ENCODE assay signal across 22 cellular contexts in the genomic region with DNA sequence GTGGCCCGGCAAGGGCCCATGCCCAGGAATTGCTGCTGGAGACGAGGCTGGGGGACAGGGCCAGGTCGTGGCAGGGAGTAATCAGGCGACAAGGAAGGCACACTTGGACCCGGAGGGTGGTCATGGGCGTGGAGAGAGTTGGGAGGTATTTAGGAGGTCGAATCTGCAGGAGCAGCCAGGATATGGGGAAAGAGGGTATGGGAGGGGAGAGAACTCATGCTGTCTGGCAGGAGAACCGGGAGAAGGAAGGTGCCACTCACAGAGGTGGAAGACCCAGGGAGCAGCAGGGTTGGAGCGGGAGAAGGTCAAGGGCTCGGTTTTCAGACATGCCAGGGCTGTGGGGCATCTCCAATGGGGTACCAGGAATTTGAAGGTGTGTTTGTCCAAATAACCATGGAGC.
A peak's percentile ranks its signal among the peaks of the same experiment; 100 is the strongest.
DNase-seq lines count a peak whose midpoint lies in the region; ATAC-seq, FAIRE-seq and TF ChIP-seq lines count a peak whose summit lies in the region.
"Had no signal": no experiment of that assay in that cellular context is flagged by ENCODE, and none has a peak within 500 bp of the region (broad histone marks: within the 10 kb centered on the region; RNA-seq: fewer than 3 reads in every experiment).

No MANE protein-coding gene starts in this region.

- intact Hi-C loops in posterior vena cava (cut with DNase I): no loop called here

- DNase-seq in A549 (ENCODE audit: low read depth in 1 of 2, low spot score in 1 of 2) (no peak), H9 (no peak), SJSA1 (ENCODE audit: low read depth in 1 of 2, low spot score in 2 of 2) (no peak), neural progenitor cell (ENCODE audit: low spot score) (no peak), posterior vena cava (ENCODE audit: low spot score) (no peak), hepatic stellate cell (ENCODE audit: low spot score) (no peak), activated T-cell treated with anti-CD3 and anti-CD28 coated beads for 4 hours (no peak)
- DNase-seq: DMS79, GM23248, HCEC 1CT, Kasumi-1, NCI-H1048, NCI-H1417 treated with DMSO at 0.1 percent for 48 hours, NCI-H187, NCI-H446, NCI-H526, OCI-M1 had no signal

- no peak overlapping the region for H2BK120ac ChIP-seq in H9 (ENCODE audit: low read depth, low read length, poor library complexity, severe bottlenecking)

- H3K4me3 Mint-ChIP-seq in H9: no peak overlapping the region
- no peak overlapping the region for H3K4me3 Mint-ChIP-seq in neural progenitor cell
- H3K4me3 Mint-ChIP-seq: B cell had no signal

- H2AFZ ChIP-seq in H9 (ENCODE audit: low read length) (no peak overlapping the region), neural progenitor cell (replicated peaks) (no peak overlapping the region)
- H2AFZ ChIP-seq: GM23248 had no signal

- FAIRE-seq in A549 (lab: Jason Lieb, UNC): no peak
- FAIRE-seq: HTR-8/SVneo had no signal

- H3K79me2 ChIP-seq in H9 (ENCODE audit: insufficient read depth, low read length): no peaks in the 10 kb centered on the region
- no peaks in the 10 kb centered on the region for H3K79me2 ChIP-seq in neural progenitor cell (ENCODE audit: low read depth)

- no peak overlapping the region for H4K8ac ChIP-seq in H9 (replicated peaks; ENCODE audit: insufficient read length, low read depth, low read length)

- no peak overlapping the region for H4K91ac ChIP-seq in H9 (ENCODE audit: insufficient read length, low read depth, low read length)

- no peak overlapping the region for H2BK15ac ChIP-seq in H9 (ENCODE audit: low read depth, low read length)

- no peak overlapping the region for H2BK12ac ChIP-seq in H9 (ENCODE audit: insufficient read length, low read depth, low read length)

- H2BK5ac ChIP-seq in H9 (ENCODE audit: insufficient read length, low read length): no peak overlapping the region

- H3K4me3 ChIP-seq in A549 (no peak overlapping the region), SJSA1 (no peak overlapping the region), neural progenitor cell (no peak overlapping the region)
- H3K4me3 ChIP-seq: GM23248, MG63 had no signal

- H3K27me3 Mint-ChIP-seq in H9 (ENCODE audit: low read depth) (no peaks in the 10 kb centered on the region), neural progenitor cell (ENCODE audit: insufficient read depth, low read depth) (peaks cover 8% of the 10 kb centered on the region)
- H3K27me3 Mint-ChIP-seq: B cell had no signal

- H3K27ac ChIP-seq in A549: peak overlapping the region; percentile 24 to 59; a peak in 2 of 6 replicates
- H3K27ac ChIP-seq in H9 (ENCODE audit: insufficient read length, low read depth, low read length): no peak overlapping the region
- peak overlapping the region; percentile 26 for H3K27ac ChIP-seq in SJSA1
- no peak overlapping the region for H3K27ac ChIP-seq in neural progenitor cell
- H3K27ac ChIP-seq: GM23248 had no signal

- no peaks in the 10 kb centered on the region for H3K79me1 ChIP-seq in H9 (ENCODE audit: insufficient read depth, low read depth, low read length, poor library complexity, severe bottlenecking)

- H3K36me3 Mint-ChIP-seq in H9 (ENCODE audit: insufficient read depth in 1 of 3, low read depth in 3 of 3) (no peaks in the 10 kb centered on the region), neural progenitor cell (no peaks in the 10 kb centered on the region)

- H2AK5ac ChIP-seq in H9 (ENCODE audit: insufficient read length, low read length): no peak overlapping the region

- no peak overlapping the region for H2BK20ac ChIP-seq in H9 (ENCODE audit: low read depth, low read length, poor library complexity, severe bottlenecking)

- no peak overlapping the region for H3K56ac ChIP-seq in H9 (ENCODE audit: insufficient read length, low read depth, low read length)

- no peak for TF ChIP-seq RAD21 in A549 (conservative IDR thresholded peaks at IDR 0.05 in 1 of 2, IDR thresholded peaks at IDR 0.05 in 1 of 2)

- H3K27me3 ChIP-seq in H9 (ENCODE audit: insufficient read depth, low read length): no peaks in the 10 kb centered on the region
- H3K27me3 ChIP-seq in SJSA1 (replicated peaks): no peaks in the 10 kb centered on the region
- no peaks in the 10 kb centered on the region for H3K27me3 ChIP-seq in neural progenitor cell
- H3K27me3 ChIP-seq: MG63 had no signal

- no peak overlapping the region for H4K5ac ChIP-seq in H9 (ENCODE audit: insufficient read length, low read depth, low read length)

- peaks cover 8 to 9% of the 10 kb centered on the region in 2 experiments for H3K4me1 Mint-ChIP-seq in H9
- peaks cover 16% of the 10 kb centered on the region for H3K4me1 Mint-ChIP-seq in neural progenitor cell

- POLR2A ChIA-PET in A549 (lab: Yijun Ruan, JAX): no interaction called here

- H3T11ph ChIP-seq in H9 (ENCODE audit: low read length): no peak overlapping the region

- H3K4me1 ChIP-seq in A549: peaks cover 34% of the 10 kb centered on the region
- H3K4me1 ChIP-seq in H9 (ENCODE audit: insufficient read depth, low read length): no peaks in the 10 kb centered on the region
- peaks cover 69% of the 10 kb centered on the region for H3K4me1 ChIP-seq in SJSA1 (replicated peaks)
- peaks cover 14% of the 10 kb centered on the region for H3K4me1 ChIP-seq in neural progenitor cell

- H3K4ac ChIP-seq in H9 (ENCODE audit: low read depth, low read length): no peak overlapping the region

- H3K27ac Mint-ChIP-seq in H9 (peak overlapping the region in 1 of 3 experiments; percentile 39; a peak in 2 of 7 replicates), neural progenitor cell (peak overlapping the region; percentile 48)
- H3K27ac Mint-ChIP-seq: B cell had no signal

- H3F3A ChIP-seq in neural progenitor cell (ENCODE audit: low read depth): peaks cover 7% of the 10 kb centered on the region

- no peak overlapping the region for H3K14ac ChIP-seq in H9 (ENCODE audit: insufficient read depth, low read length)

- no peaks in the 10 kb centered on the region for H3K9me3 ChIP-seq in A549
- H3K9me3 ChIP-seq in H9 (ENCODE audit: control insufficient read depth, low read depth, low read length): no peaks in the 10 kb centered on the region
- no peaks in the 10 kb centered on the region for H3K9me3 ChIP-seq in SJSA1 (replicated peaks)
- H3K9me3 ChIP-seq in neural progenitor cell (ENCODE audit: low read depth): no peaks in the 10 kb centered on the region
- H3K9me3 ChIP-seq: MG63 had no signal

- H3K9ac ChIP-seq in H9 (ENCODE audit: extremely low read depth, insufficient read length, low read length) (no peak overlapping the region), neural progenitor cell (no peak overlapping the region)
- H3K9ac ChIP-seq: GM23248 had no signal

- H3K4me2 ChIP-seq in A549 (no peak overlapping the region), H9 (ENCODE audit: insufficient read depth, insufficient read length, low read length) (no peak overlapping the region), neural progenitor cell (no peak overlapping the region)

- CTCF ChIA-PET in A549 (lab: Yijun Ruan, JAX): interaction anchor here (1.3 kb wide), 1 partner anchor 115 kb away, joined by 3 read pairs; no protein-coding TSS in a partner anchor

- H3K9me3 Mint-ChIP-seq in H9 (no peaks in the 10 kb centered on the region), neural progenitor cell (no peaks in the 10 kb centered on the region)

- H4K20me1 ChIP-seq in H9 (ENCODE audit: control insufficient read depth, insufficient read depth, insufficient read length): no peaks in the 10 kb centered on the region
- no peaks in the 10 kb centered on the region for H4K20me1 ChIP-seq in neural progenitor cell (ENCODE audit: low read depth)

- no peak overlapping the region for H3K23ac ChIP-seq in H9 (ENCODE audit: insufficient read length, low read depth, low read length)

- WGBS in A549 (ENCODE audit: missing lambda C conversion rate): 79% methylated on average over 10 of the region's 10 CpGs
- WGBS in H9 (ENCODE audit: extremely low coverage, insufficient read length, low lambda C conversion rate): no CpG with 5 or more reads among the region's 10 CpGs

- ATAC-seq in A549 (no peak), esophagus mucosa (no peak)
- ATAC-seq: Right ventricle myocardium inferior had no signal

- H3K36me3 ChIP-seq in SJSA1 (no peaks in the 10 kb centered on the region), neural progenitor cell (no peaks in the 10 kb centered on the region)
- H3K36me3 ChIP-seq: MG63 had no signal

- no peak for TF ChIP-seq EP300 in A549 (IDR thresholded peaks at IDR 0.05)

- peak overlapping the region; percentile 40 for H3K18ac ChIP-seq in H9 (ENCODE audit: insufficient read length, low read depth, low read length)

- TF ChIP-seq POLR2A in A549 (IDR thresholded peaks at IDR 0.05; ENCODE audit: low read length): no peak

- H3K23me2 ChIP-seq in H9 (ENCODE audit: insufficient read length, low read depth, low read length, poor library complexity, severe bottlenecking): no peaks in the 10 kb centered on the region

- no peak for TF ChIP-seq CTCF in A549 (IDR thresholded peaks at IDR 0.05)
- no peak for TF ChIP-seq CTCF in H9 (conservative IDR thresholded peaks at IDR 0.05)
- no peak for TF ChIP-seq CTCF in neural progenitor cell (IDR thresholded peaks at IDR 0.05)

TF ChIP-seq in A549, 52 proteins besides CTCF, POLR2A, EP300 and RAD21 (continues in another document):
- TF ChIP-seq, protein P1, sequence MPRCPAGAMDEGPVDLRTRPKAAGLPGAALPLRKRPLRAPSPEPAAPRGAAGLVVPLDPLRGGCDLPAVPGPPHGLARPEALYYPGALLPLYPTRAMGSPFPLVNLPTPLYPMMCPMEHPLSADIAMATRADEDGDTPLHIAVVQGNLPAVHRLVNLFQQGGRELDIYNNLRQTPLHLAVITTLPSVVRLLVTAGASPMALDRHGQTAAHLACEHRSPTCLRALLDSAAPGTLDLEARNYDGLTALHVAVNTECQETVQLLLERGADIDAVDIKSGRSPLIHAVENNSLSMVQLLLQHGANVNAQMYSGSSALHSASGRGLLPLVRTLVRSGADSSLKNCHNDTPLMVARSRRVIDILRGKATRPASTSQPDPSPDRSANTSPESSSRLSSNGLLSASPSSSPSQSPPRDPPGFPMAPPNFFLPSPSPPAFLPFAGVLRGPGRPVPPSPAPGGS (IDR thresholded peaks at IDR 0.05): no peak
- TF ChIP-seq EHF (CRISPR knock-in tag; IDR thresholded peaks at IDR 0.05) (no peak), NFE2L2 (conservative IDR thresholded peaks at IDR 0.05; ENCODE audit: low read length) (no peak)
- TF ChIP-seq, protein P2, sequence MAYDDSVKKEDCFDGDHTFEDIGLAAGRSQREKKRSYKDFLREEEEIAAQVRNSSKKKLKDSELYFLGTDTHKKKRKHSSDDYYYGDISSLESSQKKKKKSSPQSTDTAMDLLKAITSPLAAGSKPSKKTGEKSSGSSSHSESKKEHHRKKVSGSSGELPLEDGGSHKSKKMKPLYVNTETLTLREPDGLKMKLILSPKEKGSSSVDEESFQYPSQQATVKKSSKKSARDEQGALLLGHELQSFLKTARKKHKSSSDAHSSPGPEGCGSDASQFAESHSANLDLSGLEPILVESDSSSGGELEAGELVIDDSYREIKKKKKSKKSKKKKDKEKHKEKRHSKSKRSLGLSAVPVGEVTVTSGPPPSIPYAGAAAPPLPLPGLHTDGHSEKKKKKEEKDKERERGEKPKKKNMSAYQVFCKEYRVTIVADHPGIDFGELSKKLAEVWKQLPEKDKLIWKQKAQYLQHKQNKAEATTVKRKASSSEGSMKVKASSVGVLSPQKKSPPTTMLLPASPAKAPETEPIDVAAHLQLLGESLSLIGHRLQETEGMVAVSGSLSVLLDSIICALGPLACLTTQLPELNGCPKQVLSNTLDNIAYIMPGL (CRISPR knock-in tag; IDR thresholded peaks at IDR 0.05; ENCODE audit: borderline replicate concordance): no peak

Comparison
In these comparisons a context has a peak if more than half of its experiments do, and no peak if none do; other contexts are left out.
1. H3K27ac ChIP-seq: peak in A549 (2 of 2) and SJSA1 (single experiment); none in H9 (single experiment) and neural progenitor cell (single experiment).